ENCODE assay signal across 18 cellular contexts in genomic region chr12:106310687-106311086, GRCh38. TPM values are rescaled to one million over a fixed set of nuclear protein-coding genes. Genes with fewer than 3 reads are reported as not detected.
DNase-seq lines count a peak whose midpoint lies in the region; ATAC-seq and TF ChIP-seq lines count a peak whose summit lies in the region.
"Had no signal": no experiment of that assay in that cellular context is flagged by ENCODE, and none has a peak within 500 bp of the region (broad histone marks: within the 10 kb centered on the region; RNA-seq: fewer than 3 reads in every experiment).

No MANE protein-coding gene starts in this region.

- peak overlapping the region; percentile 30 to 36 for H3K27ac Mint-ChIP-seq in activated naive CD4-positive, alpha-beta T cell treated with anti-CD3 and anti-CD28 coated beads, Interleukin-2, amount 50 U/mL, for 72 hours
- H3K27ac Mint-ChIP-seq in activated naive CD4-positive, alpha-beta T cell treated with anti-CD3 and anti-CD28 coated beads, Interleukin-2, amount 10 ng/mL, durations not matched to agents 7 days and 5 days = no peak overlapping the region
- H3K27ac Mint-ChIP-seq in activated T-helper 17 cell treated with anti-CD3 and anti-CD28 coated beads, Interleukin-2, amount 50 U/mL, for 72 hours = peak overlapping the region; percentile 41

- H3K27me3 Mint-ChIP-seq in activated naive CD4-positive, alpha-beta T cell treated with anti-CD3 and anti-CD28 coated beads, Interleukin-2, amount 10 ng/mL, durations not matched to agents 7 days and 5 days = no peaks in the 10 kb centered on the region
- no peaks in the 10 kb centered on the region for H3K27me3 Mint-ChIP-seq in activated T-helper 17 cell treated with anti-CD3 and anti-CD28 coated beads, Interleukin-2, amount 50 U/mL, for 72 hours
- H3K27me3 Mint-ChIP-seq: activated CD4-positive, alpha-beta memory T cell treated with anti-CD3 and anti-CD28 coated beads for 36 hours had no signal

- intact Hi-C loops in left lung (cut with DNase I) = no loop called here

- peaks cover 9 to 50% of the 10 kb centered on the region in 2 donors for H3K4me1 ChIP-seq in left lung
- peaks cover 44 to 66% (median 59%) of the 10 kb centered on the region in 3 donors for H3K4me1 ChIP-seq in skeletal muscle tissue (ENCODE audit: control insufficient read depth in 3 of 3, insufficient read depth in 3 of 3, low read length in 3 of 3)
- H3K4me1 ChIP-seq: prostate gland had no signal

- DNase-seq in activated naive CD4-positive, alpha-beta T cell treated with anti-CD3 and anti-CD28 coated beads, Interleukin-2, amount 50 U/mL, for 72 hours (ENCODE audit: low spot score in 2 of 2) = no peak
- no peak for DNase-seq in activated naive CD4-positive, alpha-beta T cell treated with anti-CD3 and anti-CD28 coated beads, Interleukin-2, amount 10 ng/mL, durations not matched to agents 7 days and 5 days
- DNase-seq in left lung (no peak), COLO829 (ENCODE audit: low spot score) (no peak), GM13977 (ENCODE audit: low spot score) (no peak)
- DNase-seq: activated CD4-positive, alpha-beta memory T cell treated with anti-CD3 and anti-CD28 coated beads for 36 hours; activated T-cell treated with anti-CD3 and anti-CD28 coated beads, Interleukin-2, amount 50 U/mL, for 1 hour; hypothalamus; NCI-H1436 treated with DMSO at 0.1 percent for 48 hours; NCI-H226; RPMI8226; stomach; uterus had no signal

- peaks cover 0 to 4% of the 10 kb centered on the region in 2 donors for H3K36me3 Mint-ChIP-seq in activated naive CD4-positive, alpha-beta T cell treated with anti-CD3 and anti-CD28 coated beads, Interleukin-2, amount 50 U/mL, for 72 hours
- H3K36me3 Mint-ChIP-seq in activated naive CD4-positive, alpha-beta T cell treated with anti-CD3 and anti-CD28 coated beads, Interleukin-2, amount 10 ng/mL, durations not matched to agents 7 days and 5 days = peaks cover 14% of the 10 kb centered on the region
- peaks cover 47% of the 10 kb centered on the region for H3K36me3 Mint-ChIP-seq in activated T-helper 17 cell treated with anti-CD3 and anti-CD28 coated beads, Interleukin-2, amount 50 U/mL, for 72 hours (ENCODE audit: low read depth)

- H3K9ac ChIP-seq in skeletal muscle tissue (ENCODE audit: low read depth in 1 of 3, low read length in 3 of 3) = peak overlapping the region in 1 of 3 donors; percentile 44

- H3K4me3 Mint-ChIP-seq in activated naive CD4-positive, alpha-beta T cell treated with anti-CD3 and anti-CD28 coated beads, Interleukin-2, amount 10 ng/mL, durations not matched to agents 7 days and 5 days = no peak overlapping the region
- no peak overlapping the region for H3K4me3 Mint-ChIP-seq in activated T-helper 17 cell treated with anti-CD3 and anti-CD28 coated beads, Interleukin-2, amount 50 U/mL, for 72 hours
- H3K4me3 Mint-ChIP-seq: activated CD4-positive, alpha-beta memory T cell treated with anti-CD3 and anti-CD28 coated beads for 36 hours had no signal

- peaks cover 16% of the 10 kb centered on the region for H3K4me1 Mint-ChIP-seq in activated naive CD4-positive, alpha-beta T cell treated with anti-CD3 and anti-CD28 coated beads, Interleukin-2, amount 10 ng/mL, durations not matched to agents 7 days and 5 days
- H3K4me1 Mint-ChIP-seq in activated T-helper 17 cell treated with anti-CD3 and anti-CD28 coated beads, Interleukin-2, amount 50 U/mL, for 72 hours = peaks cover 40% of the 10 kb centered on the region

- in situ Hi-C loops in GM13977 (cut with MboI; ENCODE audit: low pct_unique_long_range_greater_than_20kb, low sequenced_read_pairs, unreplicated experiment) = no loop called here

- H3K4me3 ChIP-seq in left lung (no peak overlapping the region), skeletal muscle tissue (ENCODE audit: low read length in 3 of 3) (no peak overlapping the region)
- H3K4me3 ChIP-seq: prostate gland, stomach, uterus had no signal

- H3K27me3 ChIP-seq in left lung (no peaks in the 10 kb centered on the region), skeletal muscle tissue (ENCODE audit: control insufficient read depth in 3 of 3, insufficient read depth in 3 of 3, low read length in 3 of 3) (no peaks in the 10 kb centered on the region)
- H3K27me3 ChIP-seq: stomach, uterus had no signal

- H3K9me3 Mint-ChIP-seq in activated naive CD4-positive, alpha-beta T cell treated with anti-CD3 and anti-CD28 coated beads, Interleukin-2, amount 50 U/mL, for 72 hours = no peaks in the 10 kb centered on the region
- H3K9me3 Mint-ChIP-seq in activated naive CD4-positive, alpha-beta T cell treated with anti-CD3 and anti-CD28 coated beads, Interleukin-2, amount 10 ng/mL, durations not matched to agents 7 days and 5 days = no peaks in the 10 kb centered on the region
- no peaks in the 10 kb centered on the region for H3K9me3 Mint-ChIP-seq in activated T-helper 17 cell treated with anti-CD3 and anti-CD28 coated beads, Interleukin-2, amount 50 U/mL, for 72 hours
- H3K9me3 Mint-ChIP-seq: activated CD4-positive, alpha-beta memory T cell treated with anti-CD3 and anti-CD28 coated beads for 36 hours had no signal

- TF ChIP-seq CTCF in left lung (IDR thresholded peaks at IDR 0.05) (no peak), GM13977 (IDR thresholded peaks at IDR 0.05; ENCODE audit: extremely low read depth, insufficient read depth, missing control alignments) (no peak)

- H3K36me3 ChIP-seq in left lung (peaks cover 0 to 26% of the 10 kb centered on the region in 2 donors), skeletal muscle tissue (ENCODE audit: control insufficient read depth in 3 of 3, insufficient read depth in 3 of 3, low read length in 3 of 3) (peaks cover 4 to 18% (median 16%) of the 10 kb centered on the region in 3 donors)
- H3K36me3 ChIP-seq: prostate gland, uterus had no signal

- no peaks in the 10 kb centered on the region for H3K9me3 ChIP-seq in left lung
- no peaks in the 10 kb centered on the region for H3K9me3 ChIP-seq in skeletal muscle tissue (ENCODE audit: control insufficient read depth in 3 of 3, low read length in 3 of 3)
- H3K9me3 ChIP-seq: prostate gland, stomach, uterus had no signal

- peak overlapping the region; percentile 48 to 54 for H3K27ac ChIP-seq in left lung
- peak overlapping the region; percentile 54 for H3K27ac ChIP-seq in skeletal muscle tissue (ENCODE audit: low read depth, low read length)
- H3K27ac ChIP-seq: C4-2B, prostate gland, stomach, uterus had no signal

- CTCF ChIA-PET in activated naive CD4-positive, alpha-beta T cell treated with anti-CD3 and anti-CD28 coated beads, Interleukin-2, amount 10 ng/mL, durations not matched to agents 7 days and 5 days (lab: Charles Lee) = no interaction called here

- peak in 1 of 2 donors; percentile 39 for ATAC-seq in activated naive CD4-positive, alpha-beta T cell treated with anti-CD3 and anti-CD28 coated beads, Interleukin-2, amount 50 U/mL, for 72 hours
- no peak for ATAC-seq in activated T-helper 17 cell treated with anti-CD3 and anti-CD28 coated beads, Interleukin-2, amount 50 U/mL, for 72 hours (replicated peaks)
- ATAC-seq in left lung (peak; percentile 18), GM21529 (IDR thresholded peaks at IDR 0.05; ENCODE audit: unreplicated experiment) (no peak)

RNA-seq across cellular contexts. Expression of gene TCP11L2, which starts 8.2 kb away (rescaled TPM):
- total RNA-seq in activated naive CD4-positive, alpha-beta T cell treated with anti-CD3 and anti-CD28 coated beads, Interleukin-2, amount 50 U/mL, for 72 hours = 10 to 100 TPM; 19.2 to 19.6 TPM
- total RNA-seq in activated T-helper 17 cell treated with anti-CD3 and anti-CD28 coated beads, Interleukin-2, amount 50 U/mL, for 72 hours = 10 to 100 TPM in 1 of 2 donors, 1 to 10 TPM in 1; 9.6 to 22.4 TPM
- total RNA-seq in left lung (10 to 100 TPM; 27.7 to 49.5 TPM), skeletal muscle tissue (50.6 TPM)

RNA-seq across cellular contexts. Expression of gene POLR3B, which starts 46.9 kb away (rescaled TPM):
- 1 to 10 TPM; 3.6 to 6.4 TPM for total RNA-seq in activated naive CD4-positive, alpha-beta T cell treated with anti-CD3 and anti-CD28 coated beads, Interleukin-2, amount 50 U/mL, for 72 hours
- total RNA-seq in activated T-helper 17 cell treated with anti-CD3 and anti-CD28 coated beads, Interleukin-2, amount 50 U/mL, for 72 hours = 1 to 10 TPM; 3.0 to 8.7 TPM
- total RNA-seq in left lung (10 to 100 TPM; 10.9 to 14.1 TPM), skeletal muscle tissue (15.1 TPM)
